ENCODE assay signal across 13 cellular contexts in genomic region chr4:154314248-154314647, GRCh38.
DNase-seq lines count a peak whose midpoint lies in the region; TF ChIP-seq lines count a peak whose summit lies in the region.
"Had no signal": no experiment of that assay in that cellular context is flagged by ENCODE, and none has a peak within 500 bp of the region (broad histone marks: within the 10 kb centered on the region; RNA-seq: fewer than 3 reads in every experiment).

No MANE protein-coding gene starts in this region.

- H3K36me3 ChIP-seq in BE2C (no peaks in the 10 kb centered on the region), mesendoderm (ENCODE audit: control insufficient read depth, insufficient read depth, low read length) (no peaks in the 10 kb centered on the region)
- H3K36me3 ChIP-seq: upper lobe of left lung had no signal

- H4K8ac ChIP-seq in mesendoderm (ENCODE audit: low read depth, low read length), result no peak overlapping the region

- H3K27me3 ChIP-seq in BE2C, result no peaks in the 10 kb centered on the region
- no peaks in the 10 kb centered on the region for H3K27me3 ChIP-seq in mesendoderm (ENCODE audit: insufficient read depth, low read length, poor library complexity)
- H3K27me3 ChIP-seq: upper lobe of left lung had no signal

- DNase-seq in BE2C (no peak), LHCN-M2 (ENCODE audit: low read depth) (peak; percentile 66), cardiac fibroblast (ENCODE audit: low read depth in 2 of 2) (peak; percentile 40 to 51), mesendoderm (peak; percentile 38), Kasumi-1 (lab: John Stamatoyannopoulos, UW) (no peak), NCI-H1436 (lab: John Stamatoyannopoulos, UW) (no peak)
- DNase-seq in activated T-cell treated with anti-CD3 and anti-CD28 coated beads, Interleukin-2, amount 50 U/mL, for 1 hour, result no peak
- no peak for DNase-seq in activated T-cell treated with anti-CD3 and anti-CD28 coated beads, Interleukin-2, amount 50 U/mL, for 48 hours
- DNase-seq: effector memory CD8-positive, alpha-beta T cell; MV-4-11; stimulated activated CD4-positive, alpha-beta T cell treated with anti-CD3 and anti-CD28 coated beads, Interleukin-1b, Interleukin-23, amount 100 ng/mL, for 48 hours; upper lobe of left lung had no signal

- H3K56ac ChIP-seq in mesendoderm (ENCODE audit: low read length), result no peak overlapping the region

- WGBS in mesendoderm (ENCODE audit: extremely low coverage, insufficient coverage, low lambda C conversion rate), result no CpG with 5 or more reads among the region's 4 CpGs

- no peak overlapping the region for H2AK5ac ChIP-seq in mesendoderm (ENCODE audit: low read length)

- peak; percentile 26; the same call in 1 of the 2 replicates for TF ChIP-seq CTCF in BE2C (IDR thresholded peaks at IDR 0.05; ENCODE audit: low read depth, low read length)
- no peak for TF ChIP-seq CTCF in cardiac fibroblast (IDR thresholded peaks at IDR 0.05; ENCODE audit: low read depth, low read length)

- H3K4ac ChIP-seq in mesendoderm (ENCODE audit: low read depth, low read length), result no peak overlapping the region

- H3K18ac ChIP-seq in mesendoderm (ENCODE audit: low read length), result no peak overlapping the region

- H3K9ac ChIP-seq in mesendoderm (ENCODE audit: low read length), result no peak overlapping the region

- no peaks in the 10 kb centered on the region for H3K4me1 ChIP-seq in BE2C
- H3K4me1 ChIP-seq in mesendoderm (ENCODE audit: control insufficient read depth, low read depth, low read length), result no peaks in the 10 kb centered on the region
- H3K4me1 ChIP-seq: upper lobe of left lung had no signal

- no peak overlapping the region for H3K23ac ChIP-seq in mesendoderm (ENCODE audit: low read length)

- no peaks in the 10 kb centered on the region for H3K79me2 ChIP-seq in mesendoderm (ENCODE audit: control insufficient read depth, insufficient read depth, low read length)

- no peak overlapping the region for H3K27ac ChIP-seq in mesendoderm (ENCODE audit: low read depth, low read length)
- H3K27ac ChIP-seq: upper lobe of left lung had no signal

- H3K4me3 ChIP-seq in BE2C (ENCODE audit: low read depth, low read length) (no peak overlapping the region), cardiac fibroblast (replicated peaks in 1 of 2; ENCODE audit: low read depth in 2 of 2, low read length in 2 of 2) (no peak overlapping the region), mesendoderm (ENCODE audit: low read length) (no peak overlapping the region)
- H3K4me3 ChIP-seq: lung, upper lobe of left lung had no signal

- H4K5ac ChIP-seq in mesendoderm (ENCODE audit: low read length), result no peak overlapping the region

- no peaks in the 10 kb centered on the region for H3K79me1 ChIP-seq in mesendoderm (ENCODE audit: low read length)

- H3K4me2 ChIP-seq in mesendoderm (ENCODE audit: low read length), result no peak overlapping the region

- no peak overlapping the region for H2BK120ac ChIP-seq in mesendoderm (ENCODE audit: low read depth, low read length)

- H2BK15ac ChIP-seq in mesendoderm (replicated peaks; ENCODE audit: low read depth), result no peak overlapping the region

- H3K9me3 ChIP-seq in BE2C, result no peaks in the 10 kb centered on the region

- no peak overlapping the region for H2BK5ac ChIP-seq in mesendoderm (ENCODE audit: low read length)

Comparison
In these comparisons a context has a peak if more than half of its experiments do, and no peak if none do; other contexts are left out.
1. DNase-seq: peak in LHCN-M2 (single experiment), cardiac fibroblast (2 of 2) and mesendoderm (single experiment); none in BE2C (single experiment), Kasumi-1 (0 of 2), activated T-cell treated with anti-CD3 and anti-CD28 coated beads, Interleukin-2, amount 50 U/mL, for 1 hour (single experiment), NCI-H1436 (single experiment) and activated T-cell treated with anti-CD3 and anti-CD28 coated beads, Interleukin-2, amount 50 U/mL, for 48 hours (0 of 2).